In genomic region chr1:20324704-20325406, GRCh38 we compare ENCODE assay signal across 32 cellular contexts. TPM values are rescaled to one million over a fixed set of nuclear protein-coding genes. Genes with fewer than 3 reads are reported as not detected.
A peak's percentile ranks its signal among the peaks of the same experiment; 100 is the strongest.
DNase-seq lines count a peak whose midpoint lies in the region; ATAC-seq, FAIRE-seq and TF ChIP-seq lines count a peak whose summit lies in the region.
"Had no signal": no experiment of that assay in that cellular context is flagged by ENCODE, and none has a peak within 500 bp of the region (broad histone marks: within the 10 kb centered on the region; RNA-seq: fewer than 3 reads in every experiment).

No MANE protein-coding gene starts in this region.

- no peak for TF ChIP-seq RAD21 in A549 (conservative IDR thresholded peaks at IDR 0.05 in 1 of 2, IDR thresholded peaks at IDR 0.05 in 1 of 2)
- no peak for TF ChIP-seq RAD21 in K562 (CRISPR knock-in tag; conservative IDR thresholded peaks at IDR 0.05 in 1 of 2, IDR thresholded peaks at IDR 0.05 in 1 of 2)

- no peak overlapping the region for H3K9ac ChIP-seq in K562 (ENCODE audit: insufficient read depth in 1 of 2, low read depth in 2 of 2, low read length in 2 of 2)
- H3K9ac ChIP-seq: BLaER1 treated with 17β-estradiol and CSF1 and Interleukin-3, amounts not matched to agents 10 nM and 100 nM; GM23248; KMS-11 had no signal

- H3K27me3 Mint-ChIP-seq in activated T-cell treated with anti-CD3 and anti-CD28 coated beads, Interleukin-2, amount 50 U/mL, for 72 hours (ENCODE audit: low read depth) = peaks cover 70% of the 10 kb centered on the region

- no peaks in the 10 kb centered on the region for H3K9me3 Mint-ChIP-seq in activated T-cell treated with anti-CD3 and anti-CD28 coated beads, Interleukin-2, amount 50 U/mL, for 72 hours
- H3K9me3 Mint-ChIP-seq: immature natural killer cell; naive thymus-derived CD8-positive, alpha-beta T cell; stimulated activated naive B cell treated with anti-CD40 and anti-IgM and Interleukin-4, amounts not matched to agents 10 μg/mL and 1 μg/mL and 100 μg/mL, for 72 hours; type B pancreatic cell had no signal

- ATAC-seq in A549 = no peak
- no peak for ATAC-seq in K562
- ATAC-seq in lower lobe of right lung = no peak
- ATAC-seq in activated T-cell treated with anti-CD3 and anti-CD28 coated beads, Interleukin-2, amount 50 U/mL, for 72 hours (replicated peaks in 1 of 2) = no peak
- ATAC-seq: naive thymus-derived CD8-positive, alpha-beta T cell; stimulated activated naive B cell treated with anti-CD40 and anti-IgM and Interleukin-4, amounts not matched to agents 10 μg/mL and 1 μg/mL and 100 μg/mL, for 72 hours had no signal

- WGBS in A549 (ENCODE audit: missing lambda C conversion rate) = 61% methylated on average over 7 of the region's 8 CpGs
- WGBS in K562 (ENCODE audit: insufficient coverage, low coverage, missing lambda C conversion rate) = 0% methylated on average over 8 of the region's 8 CpGs

- H3K36me3 Mint-ChIP-seq in activated T-cell treated with anti-CD3 and anti-CD28 coated beads, Interleukin-2, amount 50 U/mL, for 72 hours (ENCODE audit: insufficient read depth in 2 of 2) = no peaks in the 10 kb centered on the region
- H3K36me3 Mint-ChIP-seq: activated naive CD8-positive, alpha-beta T cell; immature natural killer cell; naive thymus-derived CD8-positive, alpha-beta T cell; stimulated activated naive B cell treated with anti-CD40 and anti-IgM and Interleukin-4, amounts not matched to agents 10 μg/mL and 1 μg/mL and 100 μg/mL, for 72 hours; type B pancreatic cell had no signal

- no peaks in the 10 kb centered on the region; the same call in 1 of the 2 replicates for H4K20me1 ChIP-seq in K562 (replicated peaks; ENCODE audit: control insufficient read depth, insufficient read depth, low read length)
- H4K20me1 ChIP-seq: BLaER1 treated with 17β-estradiol and CSF1 and Interleukin-3, amounts not matched to agents 10 nM and 100 nM had no signal

- no peak overlapping the region for H3K4me3 Mint-ChIP-seq in activated T-cell treated with anti-CD3 and anti-CD28 coated beads, Interleukin-2, amount 50 U/mL, for 72 hours
- H3K4me3 Mint-ChIP-seq: activated naive CD8-positive, alpha-beta T cell; immature natural killer cell; naive thymus-derived CD8-positive, alpha-beta T cell; stimulated activated naive B cell treated with anti-CD40 and anti-IgM and Interleukin-4, amounts not matched to agents 10 μg/mL and 1 μg/mL and 100 μg/mL, for 72 hours; type B pancreatic cell had no signal

- intact Hi-C loops in K562 (cut with micrococcal nuclease) = no loop called here
- intact Hi-C loops in lower lobe of right lung (cut with DNase I) = no loop called here

- FAIRE-seq in A549 (lab: Jason Lieb, UNC) (no peak), K562 (lab: Jason Lieb, UNC) (no peak)
- FAIRE-seq: G401.6, HTR-8/SVneo, RCC 7860 had no signal

- H3K79me2 ChIP-seq in K562 (ENCODE audit: control insufficient read depth, insufficient read depth, low read length) = no peaks in the 10 kb centered on the region

- H3K27me3 ChIP-seq in K562 (ENCODE audit: control insufficient read depth in 2 of 2, insufficient read depth in 2 of 2, low read length in 2 of 2) (peaks cover 42 to 54% of the 10 kb centered on the region in 2 experiments), lower lobe of right lung (ENCODE audit: low read depth) (peaks cover 12% of the 10 kb centered on the region)
- H3K27me3 ChIP-seq: MG63 had no signal

- no peak overlapping the region for H3K4me3 ChIP-seq in A549
- no peak overlapping the region for H3K4me3 ChIP-seq in K562
- H3K4me3 ChIP-seq in lower lobe of right lung = no peak overlapping the region
- H3K4me3 ChIP-seq: BLaER1 treated with 17β-estradiol and CSF1 and Interleukin-3, amounts not matched to agents 10 nM and 100 nM; GM23248; left lung; MG63 had no signal

- POLR2A ChIA-PET in A549 (lab: Yijun Ruan, JAX) (no interaction called here), K562 (lab: Yijun Ruan, JAX) (no interaction called here)

- no peaks in the 10 kb centered on the region for H3K9me1 ChIP-seq in K562 (ENCODE audit: control insufficient read depth, insufficient read depth, low read length)

- in situ Hi-C loops in K562 (cut with MboI) = no loop called here

- TF ChIP-seq EP300 in A549 (IDR thresholded peaks at IDR 0.05) = no peak
- TF ChIP-seq EP300 in K562 (IDR thresholded peaks at IDR 0.05; ENCODE audit: low read length) = no peak

- peaks cover 31% of the 10 kb centered on the region for H3K4me1 Mint-ChIP-seq in activated T-cell treated with anti-CD3 and anti-CD28 coated beads, Interleukin-2, amount 50 U/mL, for 72 hours (ENCODE audit: low read depth)
- H3K4me1 Mint-ChIP-seq: immature natural killer cell had no signal

- TF ChIP-seq CTCF in A549 (IDR thresholded peaks at IDR 0.05) (no peak), C4-2B (conservative IDR thresholded peaks at IDR 0.05) (no peak), K562 (IDR thresholded peaks at IDR 0.05 in 2 of 3, conservative IDR thresholded peaks at IDR 0.05 in 1 of 3; ENCODE audit: insufficient read depth in 2 of 3, low read depth in 1 of 3, low read length in 3 of 3) (no peak), lower lobe of right lung (IDR thresholded peaks at IDR 0.05) (no peak)

- H3K36me3 ChIP-seq in K562 (ENCODE audit: control insufficient read depth, insufficient read depth, low read length) (no peaks in the 10 kb centered on the region), lower lobe of right lung (no peaks in the 10 kb centered on the region)
- H3K36me3 ChIP-seq: BLaER1 treated with 17β-estradiol and CSF1 and Interleukin-3, amounts not matched to agents 10 nM and 100 nM; left lung; MG63 had no signal

- no peaks in the 10 kb centered on the region for H3K4me1 ChIP-seq in A549
- no peaks in the 10 kb centered on the region for H3K4me1 ChIP-seq in K562 (replicated peaks in 1 of 2; ENCODE audit: control insufficient read depth in 2 of 2, insufficient read depth in 2 of 2, low read length in 2 of 2)
- H3K4me1 ChIP-seq in lower lobe of right lung = peaks cover 23% of the 10 kb centered on the region

- H3K27ac Mint-ChIP-seq in activated T-cell treated with anti-CD3 and anti-CD28 coated beads, Interleukin-2, amount 50 U/mL, for 72 hours = no peak overlapping the region
- H3K27ac Mint-ChIP-seq: activated naive CD8-positive, alpha-beta T cell; immature natural killer cell; naive thymus-derived CD8-positive, alpha-beta T cell; stimulated activated naive B cell treated with anti-CD40 and anti-IgM and Interleukin-4, amounts not matched to agents 10 μg/mL and 1 μg/mL and 100 μg/mL, for 72 hours; type B pancreatic cell had no signal

- no peak for TF ChIP-seq POLR2A in A549 (IDR thresholded peaks at IDR 0.05; ENCODE audit: low read length)
- TF ChIP-seq POLR2A in K562 (conservative IDR thresholded peaks at IDR 0.05) = no peak

- H2AFZ ChIP-seq in K562 (ENCODE audit: low read depth, low read length) = no peak overlapping the region
- H2AFZ ChIP-seq: GM23248 had no signal

- no peak overlapping the region for H3K27ac ChIP-seq in A549
- peak overlapping the region; percentile 27; the same call in 1 of the 2 replicates for H3K27ac ChIP-seq in C4-2B
- H3K27ac ChIP-seq in K562 (ENCODE audit: extremely low read depth, low read depth, low read length) = no peak overlapping the region
- peak overlapping the region; percentile 42 for H3K27ac ChIP-seq in lower lobe of right lung
- H3K27ac ChIP-seq: BLaER1 treated with 17β-estradiol and CSF1 and Interleukin-3, amounts not matched to agents 10 nM and 100 nM; GM23248; KMS-11; left lung had no signal

- BruUV-seq in K562 (replicated peaks; lab: Mats Ljungman, UMichigan) = no TSS peak

- H3K4me2 ChIP-seq in A549 = no peak overlapping the region
- H3K4me2 ChIP-seq in K562 (ENCODE audit: insufficient read depth, low read length) = no peak overlapping the region
- H3K4me2 ChIP-seq: BLaER1 treated with 17β-estradiol and CSF1 and Interleukin-3, amounts not matched to agents 10 nM and 100 nM; KMS-11 had no signal

- CTCF ChIA-PET in A549 (lab: Yijun Ruan, JAX) = interaction anchor here (1.0 to 2.0 kb wide), 3 partner anchors 10 to 173 kb away, joined by 3 to 5 read pairs (median 4); no protein-coding TSS in a partner anchor
- CTCF ChIA-PET in K562 (lab: Yijun Ruan, JAX; ENCODE audit: low intra/inter-chr PET ratio) = no interaction called here

- no peaks in the 10 kb centered on the region for H3K9me3 ChIP-seq in A549
- no peaks in the 10 kb centered on the region for H3K9me3 ChIP-seq in K562 (replicated peaks; ENCODE audit: control insufficient read depth, insufficient read depth, low read depth, low read length)
- H3K9me3 ChIP-seq in lower lobe of right lung = no peaks in the 10 kb centered on the region
- H3K9me3 ChIP-seq: BLaER1 treated with 17β-estradiol and CSF1 and Interleukin-3, amounts not matched to agents 10 nM and 100 nM; left lung; MG63 had no signal

- DNase-seq in A549 (ENCODE audit: low read depth in 1 of 2, low spot score in 1 of 2) = no peak
- no peak for DNase-seq in K562 (ENCODE audit: extremely low read depth in 1 of 4, low spot score in 3 of 4)
- DNase-seq in lower lobe of right lung = no peak
- DNase-seq in SK-N-DZ (ENCODE audit: low spot score) = no peak
- DNase-seq in DMS79 treated with DMSO at 0.1 percent for 48 hours (lab: John Stamatoyannopoulos, UW) = no peak
- no peak for DNase-seq in activated T-cell treated with anti-CD3 and anti-CD28 coated beads, Interleukin-2, amount 50 U/mL, for 72 hours
- DNase-seq: cortex of kidney; effector memory CD4-positive, alpha-beta T cell; GM23248; immature natural killer cell; left lung; MG63; midbrain; naive thymus-derived CD8-positive, alpha-beta T cell; NCI-H2029; NCI-H345; NCI-H774; SHP77 treated with DMSO at 0.1 percent for 48 hours; stimulated activated naive B cell treated with anti-CD40 and anti-IgM and Interleukin-4, amounts not matched to agents 10 μg/mL and 1 μg/mL and 100 μg/mL, for 72 hours; SW 1271 had no signal

RNA-seq across cellular contexts. Expression of gene VWA5B1, which starts 34.2 kb away (rescaled TPM):
- not detected in 2 replicates for polyA plus RNA-seq in A549 (2011; rRNA removed)
- polyA plus RNA-seq in A549 (2012; cell fraction: cytosol; rRNA removed) = not detected in 2 replicates
- polyA plus RNA-seq in A549 (2012; cell fraction: nucleus; rRNA removed) = not detected in 2 replicates
- not detected in 3 replicates for polyA plus RNA-seq in A549 (2017; fragmentation: RNase III; extraction: RNeasy Plus Mini Kit Qiagen cat#74134 plus additional on column Dnase treatment)
- not detected in 2 replicates for polyA minus RNA-seq in A549 (2011; rRNA and poly(A)+ RNA removed)
- total RNA-seq in K562 (2011; cell fraction: chromatin; rRNA removed; ENCODE audit: low replicate concordance) = not detected in 2 replicates
- total RNA-seq in K562 (2011; cell fraction: nucleolus; rRNA removed) = not detected in 2 replicates
- not detected in 2 replicates for total RNA-seq in K562 (2011; cell fraction: nucleoplasm; rRNA removed)
- not detected in 2 replicates for total RNA-seq in K562 (2014; rRNA removed)
- total RNA-seq in K562 (2014; rRNA removed; fragmentation: Illumina TruSeq; extraction: Trizol) = not detected in 2 replicates
- total RNA-seq in K562 (2015; rRNA removed; fragmentation: Illumina TruSeq; extraction: Trizol) = not detected in 2 replicates
- total RNA-seq in K562 (2021) = not detected in 2 replicates
- not detected in 2 replicates for polyA plus RNA-seq in K562 (2011; rRNA removed)
- polyA plus RNA-seq in K562 (2011; cell fraction: cytosol; rRNA removed) = not detected in 2 replicates
- not detected in 2 replicates for polyA plus RNA-seq in K562 (2011; cell fraction: nucleus; rRNA removed)
- polyA plus RNA-seq in K562 (2012) = not detected in 2 replicates
- not detected in 2 replicates for polyA plus RNA-seq in K562 (2014; fragmentation: Illumina TruSeq; extraction: Trizol)
- polyA plus RNA-seq in K562 (2014; fragmentation: Nextera tagmentation; extraction: Ambion mirVana) = not detected
- not detected in 2 replicates for polyA plus RNA-seq in K562 (2014; rRNA removed)
- not detected in 2 replicates for polyA minus RNA-seq in K562 (2011; rRNA and poly(A)+ RNA removed)
- not detected in 2 replicates for polyA minus RNA-seq in K562 (2011; cell fraction: cytosol; rRNA and poly(A)+ RNA removed)
- not detected in 2 replicates for polyA minus RNA-seq in K562 (2011; cell fraction: nucleus; rRNA and poly(A)+ RNA removed)
- 0.30 TPM for total RNA-seq in lower lobe of right lung
- polyA plus RNA-seq in SK-N-DZ (2014; cell fraction: cytosol; rRNA removed) = not detected in 2 replicates
- polyA plus RNA-seq in SK-N-DZ (2014; cell fraction: nucleus; rRNA removed) = not detected in 2 replicates
- under 1 TPM in 1 of 2 donors, not detected in 1; 0.22 TPM for total RNA-seq in activated T-cell treated with anti-CD3 and anti-CD28 coated beads, Interleukin-2, amount 50 U/mL, for 72 hours
- total RNA-seq: cardiac septum; epithelial cell of proximal tubule; glomerular endothelial cell; GM23248; naive thymus-derived CD8-positive, alpha-beta T cell; pulmonary artery endothelial cell had no signal
- polyA plus RNA-seq: GM23248, immature natural killer cell had no signal

Comparison
In these comparisons a context has a peak if more than half of its experiments do, and no peak if none do; other contexts are left out.
1. H3K27ac ChIP-seq: peak in C4-2B (single experiment) and lower lobe of right lung (single experiment); none in A549 (0 of 2) and K562 (single experiment).
2. Of the 35 proteins assayed by ChIP-seq in both K562 and A549: peak only in K562: EHMT2; only in A549: none; in both: REST; in neither: 33.